Comparison of ENCODE assay signal across 26 cellular contexts in the genomic region with DNA sequence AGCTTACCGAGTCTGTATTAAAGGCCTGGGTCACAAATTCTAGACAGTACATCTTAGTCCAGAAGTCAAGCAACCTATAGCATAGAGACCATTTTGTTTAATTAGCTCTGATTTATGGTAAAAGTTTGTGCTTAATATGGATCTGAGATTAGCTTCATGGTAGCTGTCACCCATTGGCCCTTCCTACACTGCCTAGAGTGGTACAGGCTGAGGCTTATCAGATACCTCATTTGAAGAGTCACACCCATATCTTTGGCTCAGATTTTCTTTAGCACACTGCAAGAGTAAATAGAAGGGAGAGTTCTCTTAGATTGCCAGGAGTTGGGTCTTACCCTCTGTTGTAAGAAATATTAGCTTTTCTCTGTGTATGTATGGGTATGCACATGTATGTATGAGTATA. TPM values are rescaled to one million over a fixed set of nuclear protein-coding genes. Genes with fewer than 3 reads are reported as not detected.
DNase-seq lines count a peak whose midpoint lies in the region; ATAC-seq, FAIRE-seq and TF ChIP-seq lines count a peak whose summit lies in the region.
"Had no signal": no experiment of that assay in that cellular context is flagged by ENCODE, and none has a peak within 500 bp of the region (broad histone marks: within the 10 kb centered on the region; RNA-seq: fewer than 3 reads in every experiment).

No MANE protein-coding gene starts in this region.

- H3K27ac ChIP-seq in 22Rv1 (peak overlapping the region; percentile 12; the same call in 1 of the 2 replicates), K562 (ENCODE audit: extremely low read depth, low read depth, low read length) (no peak overlapping the region), keratinocyte (ENCODE audit: control insufficient read depth, insufficient read depth, low read length) (no peak overlapping the region), colonic mucosa (no peak overlapping the region)
- H3K27ac ChIP-seq: BLaER1, HL-60 had no signal

- H3K27me3 ChIP-seq in K562 (ENCODE audit: control insufficient read depth in 2 of 2, insufficient read depth in 2 of 2, low read length in 2 of 2) (no peaks in the 10 kb centered on the region), keratinocyte (ENCODE audit: control insufficient read depth, extremely low read depth, insufficient read depth, low read length) (no peaks in the 10 kb centered on the region), colonic mucosa (no peaks in the 10 kb centered on the region)

- ATAC-seq in K562 (no peak), HG03196 (IDR thresholded peaks at IDR 0.05; ENCODE audit: unreplicated experiment) (no peak)
- no peak for ATAC-seq in stimulated activated memory B cell treated with anti-CD40 and anti-IgM and Interleukin-4, amounts not matched to agents 10 μg/mL and 1 μg/mL and 100 μg/mL, for 72 hours
- ATAC-seq: CD8-positive, alpha-beta T cell had no signal

- intact Hi-C loops in K562 (cut with micrococcal nuclease): no loop called here
- intact Hi-C loops in colonic mucosa (cut with DNase I): no loop called here

- H3K4me3 ChIP-seq in K562 (no peak overlapping the region), keratinocyte (ENCODE audit: control insufficient read depth in 2 of 3, extremely low read depth in 1 of 3, insufficient read depth in 2 of 3, low read depth in 1 of 3, low read length in 3 of 3) (no peak overlapping the region), colonic mucosa (no peak overlapping the region)
- H3K4me3 ChIP-seq: BLaER1 had no signal

- in situ Hi-C loops in K562 (cut with MboI): no loop called here

- H3K9me3 Mint-ChIP-seq in stimulated activated memory B cell treated with anti-CD40 and anti-IgM and Interleukin-4, amounts not matched to agents 10 μg/mL and 1 μg/mL and 100 μg/mL, for 72 hours: no peaks in the 10 kb centered on the region
- H3K9me3 Mint-ChIP-seq: CD8-positive, alpha-beta T cell; HFFc6; IgD-negative memory B cell had no signal

- 23% methylated on average over 1 of the region's 1 CpG for WGBS in K562 (ENCODE audit: insufficient coverage, low coverage, missing lambda C conversion rate)

- CTCF ChIA-PET in K562 (lab: Yijun Ruan, JAX; ENCODE audit: low intra/inter-chr PET ratio): no interaction called here

- TF ChIP-seq CTCF in 22Rv1 (IDR thresholded peaks at IDR 0.05): no peak
- TF ChIP-seq CTCF in K562 (IDR thresholded peaks at IDR 0.05 in 2 of 3, conservative IDR thresholded peaks at IDR 0.05 in 1 of 3; ENCODE audit: insufficient read depth in 2 of 3, low read depth in 1 of 3, low read length in 3 of 3): no peak
- TF ChIP-seq CTCF in keratinocyte (optimal IDR thresholded peaks at IDR 0.05 in 1 of 3, IDR thresholded peaks at IDR 0.05 in 1 of 3, conservative IDR thresholded peaks at IDR 0.05 in 1 of 3; ENCODE audit: extremely low read depth in 1 of 3, insufficient read depth in 2 of 3, low read length in 3 of 3): no peak
- TF ChIP-seq CTCF in colonic mucosa (IDR thresholded peaks at IDR 0.05): no peak

- H3K27me3 Mint-ChIP-seq in stimulated activated memory B cell treated with anti-CD40 and anti-IgM and Interleukin-4, amounts not matched to agents 10 μg/mL and 1 μg/mL and 100 μg/mL, for 72 hours: peaks cover 38% of the 10 kb centered on the region

- DNase-seq in OCI-M1 (lab: John Stamatoyannopoulos, UW): peak; percentile 30
- no peak for DNase-seq in K562 (ENCODE audit: extremely low read depth in 1 of 4, low spot score in 3 of 4)
- no peak for DNase-seq in keratinocyte (ENCODE audit: low read depth, low spot score)
- DNase-seq in 8988T: no peak
- no peak for DNase-seq in colonic mucosa
- DNase-seq: Calu3; CD8-positive, alpha-beta T cell; GOT3; HFFc6; NCI-H1105; NCI-H2081; NCI-H2171 treated with DMSO at 0.1 percent for 48 hours; NCI-H446; NCI-H526 treated with DMSO at 0.1 percent for 48 hours; NK-92 treated with Interleukin-12 subunit alpha and Interleukin-12 subunit beta, amount 100 ng/mL, for 24 hours; RPMI8226; SHP77 treated with DMSO at 0.1 percent for 48 hours; SK-N-SH had no signal

- no peak overlapping the region for H3K4me3 Mint-ChIP-seq in stimulated activated memory B cell treated with anti-CD40 and anti-IgM and Interleukin-4, amounts not matched to agents 10 μg/mL and 1 μg/mL and 100 μg/mL, for 72 hours
- H3K4me3 Mint-ChIP-seq: CD8-positive, alpha-beta T cell; HFFc6 had no signal

- TF ChIP-seq POLR2A in K562 (conservative IDR thresholded peaks at IDR 0.05): no peak

- no peak overlapping the region for H3K4me2 ChIP-seq in K562 (ENCODE audit: insufficient read depth, low read length)
- no peak overlapping the region for H3K4me2 ChIP-seq in keratinocyte (ENCODE audit: control insufficient read depth, extremely low read depth, insufficient read depth, low read depth, low read length)
- H3K4me2 ChIP-seq: BLaER1, SK-N-SH had no signal

- H2AFZ ChIP-seq in K562 (ENCODE audit: low read depth, low read length) (no peak overlapping the region), keratinocyte (ENCODE audit: control insufficient read depth, low read length) (no peak overlapping the region)

- H3K9me3 ChIP-seq in K562 (replicated peaks; ENCODE audit: control insufficient read depth, insufficient read depth, low read depth, low read length): no peaks in the 10 kb centered on the region
- H3K9me3 ChIP-seq in keratinocyte (ENCODE audit: control insufficient read depth, low read depth, low read length): no peaks in the 10 kb centered on the region
- H3K9me3 ChIP-seq in colonic mucosa: no peaks in the 10 kb centered on the region
- H3K9me3 ChIP-seq: BLaER1, SK-N-SH had no signal

- dilution Hi-C loops in keratinocyte (cut with MboI; ENCODE audit: extremely low pct_ligation_motif_present, low sequenced_read_pairs): no loop called here

- BruUV-seq in K562 (replicated peaks; lab: Mats Ljungman, UMichigan): no TSS peak

- H3K9me1 ChIP-seq in K562 (ENCODE audit: control insufficient read depth, insufficient read depth, low read length) (no peaks in the 10 kb centered on the region), keratinocyte (ENCODE audit: control insufficient read depth, extremely low read depth, insufficient read depth, low read length) (peaks cover 7% of the 10 kb centered on the region)

- H4K20me1 ChIP-seq in K562 (replicated peaks; ENCODE audit: control insufficient read depth, insufficient read depth, low read length) (no peaks in the 10 kb centered on the region), keratinocyte (ENCODE audit: control insufficient read depth, extremely low read depth, insufficient read depth, low read length) (peaks cover 4% of the 10 kb centered on the region)

- H3K4me1 ChIP-seq in K562 (replicated peaks in 1 of 2; ENCODE audit: control insufficient read depth in 2 of 2, insufficient read depth in 2 of 2, low read length in 2 of 2): peaks cover 10 to 26% of the 10 kb centered on the region in 2 experiments
- peaks cover 18% of the 10 kb centered on the region for H3K4me1 ChIP-seq in keratinocyte (ENCODE audit: control insufficient read depth, extremely low read depth, insufficient read depth, low read length)
- H3K4me1 ChIP-seq in colonic mucosa: peaks cover 4% of the 10 kb centered on the region

- POLR2A ChIA-PET in K562 (lab: Yijun Ruan, JAX): interaction anchor here (1.0 to 2.9 kb wide), 4 partner anchors 8 to 20 kb away, joined by 3 to 10 read pairs (median 6); no protein-coding TSS in a partner anchor

- H3K27ac Mint-ChIP-seq in stimulated activated memory B cell treated with anti-CD40 and anti-IgM and Interleukin-4, amounts not matched to agents 10 μg/mL and 1 μg/mL and 100 μg/mL, for 72 hours: no peak overlapping the region
- H3K27ac Mint-ChIP-seq: CD8-positive, alpha-beta T cell; HFFc6; IgD-negative memory B cell had no signal

- TF ChIP-seq RAD21 in K562 (CRISPR knock-in tag; conservative IDR thresholded peaks at IDR 0.05 in 1 of 2, IDR thresholded peaks at IDR 0.05 in 1 of 2): no peak

- no peaks in the 10 kb centered on the region for H3K36me3 Mint-ChIP-seq in stimulated activated memory B cell treated with anti-CD40 and anti-IgM and Interleukin-4, amounts not matched to agents 10 μg/mL and 1 μg/mL and 100 μg/mL, for 72 hours
- H3K36me3 Mint-ChIP-seq: CD8-positive, alpha-beta T cell; IgD-negative memory B cell had no signal

- H3K36me3 ChIP-seq in K562 (ENCODE audit: control insufficient read depth, insufficient read depth, low read length) (peaks cover 2% of the 10 kb centered on the region; the same call in 1 of the 3 replicates), keratinocyte (ENCODE audit: control insufficient read depth in 2 of 2, extremely low read depth in 1 of 2, insufficient read depth in 2 of 2, low read length in 2 of 2) (peaks cover 2 to 3% of the 10 kb centered on the region in 2 experiments), colonic mucosa (no peaks in the 10 kb centered on the region)

- H3K9ac ChIP-seq in K562 (ENCODE audit: insufficient read depth in 1 of 2, low read depth in 2 of 2, low read length in 2 of 2): no peak overlapping the region
- no peak overlapping the region for H3K9ac ChIP-seq in keratinocyte (ENCODE audit: control insufficient read depth, extremely low read depth, insufficient read depth, low read length)
- H3K9ac ChIP-seq in colonic mucosa (ENCODE audit: low read depth in 2 of 2, low read length in 2 of 2): no peak overlapping the region
- H3K9ac ChIP-seq: BLaER1, SK-N-SH had no signal

- H3K79me2 ChIP-seq in K562 (ENCODE audit: control insufficient read depth, insufficient read depth, low read length) (peaks cover 60% of the 10 kb centered on the region), keratinocyte (ENCODE audit: control insufficient read depth, insufficient read depth, low read length) (peaks cover 45% of the 10 kb centered on the region)

- peaks cover 12% of the 10 kb centered on the region for H3K4me1 Mint-ChIP-seq in stimulated activated memory B cell treated with anti-CD40 and anti-IgM and Interleukin-4, amounts not matched to agents 10 μg/mL and 1 μg/mL and 100 μg/mL, for 72 hours

- FAIRE-seq in K562 (lab: Jason Lieb, UNC): no peak
- FAIRE-seq in keratinocyte (lab: Jason Lieb, UNC): peak; percentile 44
- FAIRE-seq: GM12891, GM18507 had no signal

- TF ChIP-seq EP300 in K562 (IDR thresholded peaks at IDR 0.05; ENCODE audit: low read length): no peak

RNA-seq across cellular contexts. Expression of a gene that starts 3.6 kb away (rescaled TPM):
- total RNA-seq in K562 (2011; cell fraction: chromatin; rRNA removed; ENCODE audit: low replicate concordance): 12.9 and 19.3 TPM in 2 replicates
- 6.2 and 7.2 TPM in 2 replicates for total RNA-seq in K562 (2011; cell fraction: nucleolus; rRNA removed)
- total RNA-seq in K562 (2011; cell fraction: nucleoplasm; rRNA removed): 13.3 and 19.4 TPM in 2 replicates
- 19.1 and 21.4 TPM in 2 replicates for total RNA-seq in K562 (2014; rRNA removed)
- 21.5 and 24.8 TPM in 2 replicates for total RNA-seq in K562 (2014; rRNA removed; fragmentation: Illumina TruSeq; extraction: Trizol)
- 10.4 and 12.0 TPM in 2 replicates for total RNA-seq in K562 (2015; rRNA removed; fragmentation: Illumina TruSeq; extraction: Trizol)
- 34.9 and 36.4 TPM in 2 replicates for total RNA-seq in K562 (2021)
- polyA plus RNA-seq in K562 (2011; rRNA removed): 71.2 and 96.6 TPM in 2 replicates
- polyA plus RNA-seq in K562 (2011; cell fraction: cytosol; rRNA removed): 43.8 and 70.9 TPM in 2 replicates
- 21.2 and 33.7 TPM in 2 replicates for polyA plus RNA-seq in K562 (2011; cell fraction: nucleus; rRNA removed)
- 15.5 and 17.3 TPM in 2 replicates for polyA plus RNA-seq in K562 (2012)
- polyA plus RNA-seq in K562 (2014; fragmentation: Illumina TruSeq; extraction: Trizol): 32.4 and 33.1 TPM in 2 replicates
- polyA plus RNA-seq in K562 (2014; fragmentation: Nextera tagmentation; extraction: Ambion mirVana): 10 to 100 TPM; 10.9 to 15.1 TPM
- 23.3 and 24.1 TPM in 2 replicates for polyA plus RNA-seq in K562 (2014; rRNA removed)
- 77.9 and 90.3 TPM in 2 replicates for polyA minus RNA-seq in K562 (2011; rRNA and poly(A)+ RNA removed)
- polyA minus RNA-seq in K562 (2011; cell fraction: cytosol; rRNA and poly(A)+ RNA removed): 22.5 and 30.3 TPM in 2 replicates
- 9.0 and 14.2 TPM in 2 replicates for polyA minus RNA-seq in K562 (2011; cell fraction: nucleus; rRNA and poly(A)+ RNA removed)
- polyA plus RNA-seq in keratinocyte: 70.8 to 90.0 TPM (median 77.8 TPM) in 3 replicates
- 21.7 TPM for polyA plus RNA-seq in keratinocyte (2011; ENCODE audit: low read depth)
- 66.6 and 130 TPM in 2 replicates for polyA plus RNA-seq in keratinocyte (2011; cell fraction: cytosol; rRNA removed)
- polyA plus RNA-seq in keratinocyte (2011; cell fraction: nucleus; rRNA removed): 43.4 and 55.0 TPM in 2 replicates
- 28.9 and 40.6 TPM in 2 replicates for polyA plus RNA-seq in keratinocyte (2012; ENCODE audit: low replicate concordance)
- polyA minus RNA-seq in keratinocyte: 50.2 to 116 TPM (median 97.8 TPM) in 3 replicates
- polyA minus RNA-seq in keratinocyte (2011; cell fraction: cytosol; rRNA and poly(A)+ RNA removed): 42.0 TPM
- polyA minus RNA-seq in keratinocyte (2011; cell fraction: nucleus; rRNA and poly(A)+ RNA removed): 30.5 and 69.2 TPM in 2 replicates
- 100 to 1,000 TPM in 1 of 2 donors, 10 to 100 TPM in 1; 60.3 to 112 TPM for total RNA-seq in colonic mucosa
